In genomic region chr15:30903497-30904187, GRCh38 we compare ENCODE assay signal across 8 cellular contexts. TPM values are rescaled to one million over a fixed set of nuclear protein-coding genes. Genes with fewer than 3 reads are reported as not detected.
DNase-seq lines count a peak whose midpoint lies in the region; TF ChIP-seq lines count a peak whose summit lies in the region.

Gene FAN1 (plus strand): TSS chr15:30903915. CDS start chr15:30904664, 749 bp downstream.

- H3K27ac ChIP-seq in vagina: peak within 1 kb of the TSS; percentile 82

- in situ Hi-C loops in astrocyte of the cerebellum (cut with HindIII; ENCODE audit: low sequenced_read_pairs): loop anchor here (5.0 kb wide), 1 partner anchor 69 kb away; no protein-coding TSS in a partner anchor

- TF ChIP-seq CTCF in NB4 (IDR thresholded peaks at IDR 0.05; ENCODE audit: low read depth, low read length) (no peak), astrocyte of the cerebellum (IDR thresholded peaks at IDR 0.05; ENCODE audit: low read depth, low read length, missing control alignments) (no peak), vagina (IDR thresholded peaks at IDR 0.05) (no peak)

- no peaks in the 10 kb centered on the region for H3K9me3 ChIP-seq in vagina

- H3K36me3 ChIP-seq in H7 (replicated peaks; ENCODE audit: control insufficient read depth, insufficient read depth, low read length) (no peaks in the 10 kb centered on the region; the same call in 1 of the 2 replicates), vagina (no peaks in the 10 kb centered on the region)

- H3K4me3 ChIP-seq in H7 (ENCODE audit: insufficient read depth, low read depth, low read length) (peak within 1 kb of the TSS; percentile 77), NB4 (ENCODE audit: low read depth, low read length) (peak within 1 kb of the TSS; percentile 72), astrocyte of the cerebellum (ENCODE audit: low read depth, low read length) (peak within 1 kb of the TSS; percentile 68), vagina (peak within 1 kb of the TSS; percentile 67 to 75)

- intact Hi-C loops in T-helper 2 cell treated with Interferon-gamma antibody and Interleukin-4, amounts not matched to agents 100 ng/mL and 5 ng/mL, for 36 hours (cut with micrococcal nuclease): no loop called here
- intact Hi-C loops in vagina (cut with DNase I): no loop called here

- H3K27me3 ChIP-seq in H7 (ENCODE audit: control insufficient read depth, insufficient read depth, low read length): no peaks in the 10 kb centered on the region
- no peaks in the 10 kb centered on the region for H3K27me3 ChIP-seq in vagina

- DNase-seq in GDM1 (lab: John Stamatoyannopoulos, UW): peak; percentile 88
- DNase-seq in H7: peak; percentile 89
- DNase-seq in NB4 (ENCODE audit: low read depth): peak; percentile 95
- DNase-seq in astrocyte of the cerebellum (ENCODE audit: low read depth): peak; percentile 43
- peak; percentile 87 for DNase-seq in hepatic stellate cell (ENCODE audit: low spot score)
- DNase-seq in renal cortical epithelial cell (ENCODE audit: low read depth): peak; percentile 78
- DNase-seq in vagina (ENCODE audit: extremely low spot score in 2 of 2): peak in 1 of 2 donors; percentile 90

- TF ChIP-seq POLR2A in NB4 (IDR thresholded peaks at IDR 0.05; ENCODE audit: extremely low read depth, insufficient read length): peak; percentile 24
- TF ChIP-seq POLR2A in vagina (IDR thresholded peaks at IDR 0.05): peak in 1 of 2 donors; percentile 55

- H3K4me1 ChIP-seq in vagina: peaks cover 32% of the 10 kb centered on the region

RNA-seq across cellular contexts. Expression of gene FAN1, which starts in this region (rescaled TPM):
- total RNA-seq in H7 (2014; rRNA removed; shearing (Covaris generic)): 22.8 and 30.2 TPM in 2 replicates
- total RNA-seq in T-helper 2 cell treated with Interferon-gamma antibody and Interleukin-4, amounts not matched to agents 100 ng/mL and 5 ng/mL, for 36 hours: 20.7 and 24.1 TPM in 2 replicates
- 8.9 and 28.1 TPM in 2 replicates for total RNA-seq in renal cortical epithelial cell
- total RNA-seq in vagina: 16.9 TPM
